ENCODE assay signal across 13 cellular contexts in genomic region chr2:11074246-11074820, GRCh38.
DNase-seq lines count a peak whose midpoint lies in the region; FAIRE-seq and TF ChIP-seq lines count a peak whose summit lies in the region.
"Had no signal": no experiment of that assay in that cellular context is flagged by ENCODE, and none has a peak within 500 bp of the region (broad histone marks: within the 10 kb centered on the region; RNA-seq: fewer than 3 reads in every experiment).

No MANE protein-coding gene starts in this region.

- no peak for TF ChIP-seq EP300 in ovary (IDR thresholded peaks at IDR 0.05)

- H3K9me3 ChIP-seq in AG04450 (ENCODE audit: control insufficient read depth, insufficient read depth, low read length) (no peaks in the 10 kb centered on the region), endothelial cell of umbilical vein (replicated peaks; ENCODE audit: control insufficient read depth, insufficient read depth, low read length) (no peaks in the 10 kb centered on the region), ovary (no peaks in the 10 kb centered on the region)

- no peaks in the 10 kb centered on the region for H3K27me3 ChIP-seq in AG04450 (ENCODE audit: control insufficient read depth, insufficient read depth, low read length)
- H3K27me3 ChIP-seq in endothelial cell of umbilical vein (ENCODE audit: control insufficient read depth in 2 of 2, insufficient read depth in 2 of 2, low read length in 2 of 2), result no peaks in the 10 kb centered on the region
- H3K27me3 ChIP-seq in ovary, result no peaks in the 10 kb centered on the region
- H3K27me3 ChIP-seq in H7 (ENCODE audit: control insufficient read depth, insufficient read depth, low read length), result no peaks in the 10 kb centered on the region

- H3K27ac ChIP-seq in AG04450 (ENCODE audit: low read depth, low read length) (peak overlapping the region; percentile 70), endothelial cell of umbilical vein (ENCODE audit: insufficient read depth, low read depth, low read length) (no peak overlapping the region), ovary (no peak overlapping the region)
- H3K27ac ChIP-seq: C4-2B had no signal

- no peak for TF ChIP-seq POLR2A in endothelial cell of umbilical vein (IDR thresholded peaks at IDR 0.05; ENCODE audit: low read depth, low read length)
- TF ChIP-seq POLR2A in ovary (IDR thresholded peaks at IDR 0.05), result no peak

- no peak overlapping the region for H3K4me3 ChIP-seq in AG04450 (ENCODE audit: low read depth, low read length)
- H3K4me3 ChIP-seq in endothelial cell of umbilical vein (replicated peaks in 1 of 3; ENCODE audit: insufficient read depth in 1 of 3, low read depth in 1 of 3, low read length in 3 of 3), result no peak overlapping the region
- H3K4me3 ChIP-seq in ovary, result no peak overlapping the region
- H3K4me3 ChIP-seq in H7 (ENCODE audit: insufficient read depth, low read depth, low read length), result no peak overlapping the region
- H3K4me3 ChIP-seq: GM12878 had no signal

- intact Hi-C loops in endothelial cell of umbilical vein (cut with micrococcal nuclease) (no loop called here), ovary (cut with DNase I) (no loop called here)

- CTCF ChIA-PET in AG04450 (lab: Charles Lee) (interaction anchor here (0.9 to 2.4 kb wide), 4 partner anchors 9 to 164 kb away, joined by 3 to 11 read pairs (median 4); a partner anchor contains a TSS), endothelial cell of umbilical vein (lab: Charles Lee) (interaction anchor here (0.7 kb wide), 1 partner anchor 242 kb away, joined by 4 read pairs; no protein-coding TSS in a partner anchor)

- no peak overlapping the region for H3K4me2 ChIP-seq in endothelial cell of umbilical vein (ENCODE audit: insufficient read depth, low read length)

- no peak for FAIRE-seq in endothelial cell of umbilical vein (lab: Jason Lieb, UNC)
- FAIRE-seq: GM12878 had no signal

- no peak overlapping the region for H3K9ac ChIP-seq in endothelial cell of umbilical vein (replicated peaks; ENCODE audit: extremely low read depth, insufficient read depth, low read length)

- TF ChIP-seq CTCF in AG04450 (IDR thresholded peaks at IDR 0.05; ENCODE audit: low read depth, low read length), result no peak
- no peak for TF ChIP-seq CTCF in endothelial cell of umbilical vein (IDR thresholded peaks at IDR 0.05; ENCODE audit: extremely low read depth in 1 of 2, insufficient read depth in 1 of 2, low read depth in 1 of 2, low read length in 2 of 2)
- no peak for TF ChIP-seq CTCF in ovary (IDR thresholded peaks at IDR 0.05)

- H3K79me2 ChIP-seq in endothelial cell of umbilical vein (ENCODE audit: control insufficient read depth, insufficient read depth, low read length), result no peaks in the 10 kb centered on the region

- no TSS peak for BruUV-seq in endothelial cell of umbilical vein (replicated peaks; lab: Mats Ljungman, UMichigan)

- H4K20me1 ChIP-seq in endothelial cell of umbilical vein (replicated peaks; ENCODE audit: control insufficient read depth, extremely low read depth, insufficient read depth, low read length), result no peaks in the 10 kb centered on the region

- dilution Hi-C loops in endothelial cell of umbilical vein (cut with MboI; ENCODE audit: extremely low pct_ligation_motif_present, low sequenced_read_pairs), result no loop called here

- H3K9me1 ChIP-seq in endothelial cell of umbilical vein (replicated peaks; ENCODE audit: control insufficient read depth, extremely low read depth, insufficient read depth, low read length), result no peaks in the 10 kb centered on the region

- POLR2A ChIA-PET in AG04450 (lab: Yijun Ruan, JAX), result no interaction called here
- POLR2A ChIA-PET in endothelial cell of umbilical vein (lab: Charles Lee), result no interaction called here

- 88 to 89% (median 89%) methylated on average over 13 of the region's 13 CpGs for WGBS in ovary, 3 donors

- peaks cover 17% of the 10 kb centered on the region for H3K4me1 ChIP-seq in endothelial cell of umbilical vein (ENCODE audit: control insufficient read depth, extremely low read depth, insufficient read depth, low read length)
- H3K4me1 ChIP-seq in ovary (ENCODE audit: insufficient read depth), result peaks cover 3% of the 10 kb centered on the region

- H3K36me3 ChIP-seq in endothelial cell of umbilical vein (ENCODE audit: control insufficient read depth in 2 of 2, extremely low read depth in 1 of 2, insufficient read depth in 2 of 2, low read length in 2 of 2) (no peaks in the 10 kb centered on the region), ovary (no peaks in the 10 kb centered on the region), H7 (replicated peaks; ENCODE audit: control insufficient read depth, insufficient read depth, low read length) (no peaks in the 10 kb centered on the region)

- peak overlapping the region; percentile 83 for H2AFZ ChIP-seq in endothelial cell of umbilical vein (ENCODE audit: low read depth, low read length)

- DNase-seq in NCI-H524 (lab: John Stamatoyannopoulos, UW) (peak; percentile 34 to 68), NCI-H524 treated with DMSO at 0.1 percent for 48 hours (lab: John Stamatoyannopoulos, UW) (no peak), AG04450 (ENCODE audit: low read depth, low spot score) (no peak), endothelial cell of umbilical vein (ENCODE audit: low read depth, low spot score) (no peak), mesenteric fat pad (ENCODE audit: low spot score) (peak; percentile 83), ovary (no peak), NOMO-1 treated with DMSO at 0.1 percent for 48 hours (lab: John Stamatoyannopoulos, UW; ENCODE audit: unreplicated experiment) (no peak), H7 (no peak)
- DNase-seq: NCI-H1417 treated with DMSO at 0.1 percent for 48 hours, NCI-H2081, NCI-H69 had no signal

TF ChIP-seq in endothelial cell of umbilical vein, 7 proteins besides CTCF, POLR2A, EP300 and RAD21:
- no peak for TF ChIP-seq MAX (IDR thresholded peaks at IDR 0.05; ENCODE audit: insufficient read depth, insufficient read length)

Comparison
In these comparisons a context has a peak if more than half of its experiments do, and no peak if none do; other contexts are left out.
1. DNase-seq: peak in NCI-H524 (2 of 2) and mesenteric fat pad (single experiment); none in NCI-H524 treated with DMSO at 0.1 percent for 48 hours (single experiment), AG04450 (single experiment), endothelial cell of umbilical vein (single experiment), ovary (0 of 5), NOMO-1 treated with DMSO at 0.1 percent for 48 hours (single experiment) and H7 (single experiment).